ENCODE assay signal across 37 cellular contexts in the genomic region with DNA sequence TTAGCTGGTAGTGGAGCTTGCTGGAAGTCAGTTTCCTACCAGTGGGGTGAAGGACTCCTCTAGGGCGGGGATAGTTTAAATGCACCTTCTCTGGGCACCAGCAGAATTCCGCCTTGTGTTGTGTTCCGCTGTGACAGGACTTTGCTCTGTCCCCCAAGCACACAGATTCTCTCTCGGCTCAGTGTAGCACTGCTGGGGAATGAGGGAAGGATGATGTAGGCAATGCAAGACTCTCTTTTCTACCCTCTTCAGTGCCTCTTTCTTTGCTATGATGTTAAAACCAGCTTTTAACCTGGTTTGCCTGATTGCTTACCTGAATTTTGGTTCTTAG.
"Had no signal": no experiment of that assay in that cellular context is flagged by ENCODE, and none has a peak within 500 bp of the region (broad histone marks: within the 10 kb centered on the region; RNA-seq: fewer than 3 reads in every experiment).

No MANE protein-coding gene starts in this region.

- H3K36me3 Mint-ChIP-seq: activated CD4-positive, alpha-beta memory T cell treated with anti-CD3 and anti-CD28 coated beads for 36 hours; activated CD8-positive, alpha-beta memory T cell treated with anti-CD3 and anti-CD28 coated beads, Interleukin-2, amount 10 ng/mL, durations not matched to agents 7 days and 5 days; activated naive CD4-positive, alpha-beta T cell treated with anti-CD3 and anti-CD28 coated beads, Interleukin-2, amount 50 U/mL, for 24 hours; activated naive CD8-positive, alpha-beta T cell treated with anti-CD3 and anti-CD28 coated beads for 36 hours had no signal

- H3K27ac ChIP-seq: body of pancreas, cardiac muscle cell, colonic mucosa, epithelial cell of prostate, foreskin keratinocyte, gastrocnemius medialis, heart left ventricle, WERI-Rb-1 had no signal

- H3K4me3 Mint-ChIP-seq: activated CD4-positive, alpha-beta memory T cell treated with anti-CD3 and anti-CD28 coated beads for 36 hours; activated CD4-positive, alpha-beta T cell treated with anti-CD3 and anti-CD28 coated beads for 36 hours; activated CD4-positive, alpha-beta T cell treated with anti-CD3 and anti-CD28 coated beads, Interleukin-2, amount 10 ng/mL, durations not matched to agents 24 days and 14 days; activated CD8-positive, alpha-beta memory T cell treated with anti-CD3 and anti-CD28 coated beads, Interleukin-2, amount 10 ng/mL, durations not matched to agents 7 days and 5 days; activated CD8-positive, alpha-beta T cell treated with anti-CD3 and anti-CD28 coated beads, Interleukin-2, amount 10 ng/mL, durations not matched to agents 7 days and 5 days; activated naive CD4-positive, alpha-beta T cell treated with anti-CD3 and anti-CD28 coated beads for 36 hours; activated naive CD4-positive, alpha-beta T cell treated with anti-CD3 and anti-CD28 coated beads, Interleukin-2, amount 50 U/mL, for 24 hours; activated naive CD8-positive, alpha-beta T cell treated with anti-CD3 and anti-CD28 coated beads for 36 hours; activated naive CD8-positive, alpha-beta T cell treated with anti-CD3 and anti-CD28 coated beads, Interleukin-2, amount 50 U/mL, for 24 hours; activated T-helper 1 cell treated with anti-CD3 and anti-CD28 coated beads, Interleukin-12 subunit alpha, Interleukin-12 subunit beta, Interleukin-2, Interleukin-4 antibody, amounts not matched to agents 30 ng/mL and 10 ng/mL and 1 ng/mL, durations not matched to agents 14 hours and 24 hours and 36 hours; T-helper 17 cell; T-helper 2 cell treated with Interferon-gamma antibody and Interleukin-4, amounts not matched to agents 5 μg/mL and 100 μg/mL, for 36 hours had no signal

- H3K27me3 ChIP-seq: adrenal gland, body of pancreas, cardiac muscle cell, colonic mucosa, foreskin keratinocyte, gastrocnemius medialis, heart left ventricle had no signal

- H3K27me3 Mint-ChIP-seq: activated CD4-positive, alpha-beta memory T cell treated with anti-CD3 and anti-CD28 coated beads for 36 hours; activated CD4-positive, alpha-beta T cell treated with anti-CD3 and anti-CD28 coated beads for 36 hours; activated CD4-positive, alpha-beta T cell treated with anti-CD3 and anti-CD28 coated beads, Interleukin-2, amount 10 ng/mL, durations not matched to agents 24 days and 14 days; activated CD8-positive, alpha-beta memory T cell treated with anti-CD3 and anti-CD28 coated beads, Interleukin-2, amount 10 ng/mL, durations not matched to agents 7 days and 5 days; activated naive CD4-positive, alpha-beta T cell treated with anti-CD3 and anti-CD28 coated beads, Interleukin-2, amount 50 U/mL, for 24 hours; activated naive CD8-positive, alpha-beta T cell treated with anti-CD3 and anti-CD28 coated beads for 36 hours; activated naive CD8-positive, alpha-beta T cell treated with anti-CD3 and anti-CD28 coated beads, Interleukin-2, amount 50 U/mL, for 24 hours; T-helper 17 cell had no signal

- H3K4me3 ChIP-seq: adrenal gland, body of pancreas, cardiac muscle cell, colonic mucosa, gastrocnemius medialis, heart left ventricle had no signal

- H3K9me3 Mint-ChIP-seq: activated CD4-positive, alpha-beta T cell treated with anti-CD3 and anti-CD28 coated beads, Interleukin-2, amount 10 ng/mL, durations not matched to agents 24 days and 14 days; activated naive CD4-positive, alpha-beta T cell treated with anti-CD3 and anti-CD28 coated beads for 36 hours; activated naive CD4-positive, alpha-beta T cell treated with anti-CD3 and anti-CD28 coated beads, Interleukin-2, amount 50 U/mL, for 24 hours; activated naive CD8-positive, alpha-beta T cell treated with anti-CD3 and anti-CD28 coated beads for 36 hours; activated naive CD8-positive, alpha-beta T cell treated with anti-CD3 and anti-CD28 coated beads, Interleukin-2, amount 50 U/mL, for 24 hours; activated T-helper 1 cell treated with anti-CD3 and anti-CD28 coated beads, Interleukin-12 subunit alpha, Interleukin-12 subunit beta, Interleukin-2, Interleukin-4 antibody, amounts not matched to agents 30 ng/mL and 10 ng/mL and 1 ng/mL, durations not matched to agents 14 hours and 24 hours and 36 hours; activated T-helper 2 cell treated with anti-CD3 and anti-CD28 coated beads, Interferon-gamma antibody, Interleukin-2, Interleukin-4, amounts not matched to agents 10 μg/mL and 5 μg/mL and 100 μg/mL, durations not matched to agents 14 hours and 24 hours and 36 hours; T-helper 2 cell treated with Interferon-gamma antibody and Interleukin-4, amounts not matched to agents 5 μg/mL and 100 μg/mL, for 36 hours had no signal

- ATAC-seq: activated CD4-positive, alpha-beta T cell treated with anti-CD3 and anti-CD28 coated beads for 36 hours; activated CD8-positive, alpha-beta memory T cell treated with anti-CD3 and anti-CD28 coated beads, Interleukin-2, amount 10 ng/mL, durations not matched to agents 7 days and 5 days; activated CD8-positive, alpha-beta T cell treated with anti-CD3 and anti-CD28 coated beads, Interleukin-2, amount 10 ng/mL, durations not matched to agents 7 days and 5 days; activated naive CD8-positive, alpha-beta T cell treated with anti-CD3 and anti-CD28 coated beads, Interleukin-2, amount 50 U/mL, for 24 hours; body of pancreas; esophagus mucosa; foreskin keratinocyte; gastrocnemius medialis; T-helper 17 cell had no signal

- H3K4me1 ChIP-seq: adrenal gland, body of pancreas, colonic mucosa, foreskin keratinocyte, gastrocnemius medialis, heart left ventricle had no signal

- H3K36me3 ChIP-seq: adrenal gland, cardiac muscle cell, colonic mucosa, gastrocnemius medialis, WERI-Rb-1 had no signal

- H3K9me3 ChIP-seq: adrenal gland, body of pancreas, colonic mucosa, gastrocnemius medialis, heart left ventricle had no signal

- H3K27ac Mint-ChIP-seq: activated CD4-positive, alpha-beta memory T cell treated with anti-CD3 and anti-CD28 coated beads for 36 hours; activated CD4-positive, alpha-beta T cell treated with anti-CD3 and anti-CD28 coated beads for 36 hours; activated CD4-positive, alpha-beta T cell treated with anti-CD3 and anti-CD28 coated beads, Interleukin-2, amount 10 ng/mL, durations not matched to agents 24 days and 14 days; activated CD8-positive, alpha-beta memory T cell treated with anti-CD3 and anti-CD28 coated beads, Interleukin-2, amount 10 ng/mL, durations not matched to agents 7 days and 5 days; activated CD8-positive, alpha-beta T cell treated with anti-CD3 and anti-CD28 coated beads, Interleukin-2, amount 10 ng/mL, durations not matched to agents 7 days and 5 days; activated naive CD4-positive, alpha-beta T cell treated with anti-CD3 and anti-CD28 coated beads for 36 hours; activated naive CD4-positive, alpha-beta T cell treated with anti-CD3 and anti-CD28 coated beads, Interleukin-2, amount 50 U/mL, for 24 hours; activated naive CD8-positive, alpha-beta T cell treated with anti-CD3 and anti-CD28 coated beads for 36 hours; activated naive CD8-positive, alpha-beta T cell treated with anti-CD3 and anti-CD28 coated beads, Interleukin-2, amount 50 U/mL, for 24 hours; activated T-helper 1 cell treated with anti-CD3 and anti-CD28 coated beads, Interleukin-12 subunit alpha, Interleukin-12 subunit beta, Interleukin-2, Interleukin-4 antibody, amounts not matched to agents 30 ng/mL and 10 ng/mL and 1 ng/mL, durations not matched to agents 14 hours and 24 hours and 36 hours; activated T-helper 2 cell treated with anti-CD3 and anti-CD28 coated beads, Interferon-gamma antibody, Interleukin-2, Interleukin-4, amounts not matched to agents 10 μg/mL and 5 μg/mL and 100 μg/mL, durations not matched to agents 14 hours and 24 hours and 36 hours; T-helper 17 cell; T-helper 2 cell treated with Interferon-gamma antibody and Interleukin-4, amounts not matched to agents 5 μg/mL and 100 μg/mL, for 36 hours had no signal

- H3K4me1 Mint-ChIP-seq: activated CD4-positive, alpha-beta T cell treated with anti-CD3 and anti-CD28 coated beads for 36 hours; activated CD4-positive, alpha-beta T cell treated with anti-CD3 and anti-CD28 coated beads, Interleukin-2, amount 10 ng/mL, durations not matched to agents 24 days and 14 days; activated CD8-positive, alpha-beta memory T cell treated with anti-CD3 and anti-CD28 coated beads, Interleukin-2, amount 10 ng/mL, durations not matched to agents 7 days and 5 days; activated naive CD4-positive, alpha-beta T cell treated with anti-CD3 and anti-CD28 coated beads, Interleukin-2, amount 50 U/mL, for 24 hours; activated naive CD8-positive, alpha-beta T cell treated with anti-CD3 and anti-CD28 coated beads for 36 hours; activated naive CD8-positive, alpha-beta T cell treated with anti-CD3 and anti-CD28 coated beads, Interleukin-2, amount 50 U/mL, for 24 hours; T-helper 17 cell had no signal

- DNase-seq: activated CD4-positive, alpha-beta memory T cell treated with anti-CD3 and anti-CD28 coated beads for 36 hours; activated CD4-positive, alpha-beta T cell treated with anti-CD3 and anti-CD28 coated beads for 36 hours; activated CD4-positive, alpha-beta T cell treated with anti-CD3 and anti-CD28 coated beads, Interleukin-2, amount 10 ng/mL, durations not matched to agents 24 days and 14 days; activated CD4-positive, CD25-positive, alpha-beta regulatory T cell; activated CD4-positive, CD25-positive, alpha-beta regulatory T cell treated with anti-CD3 and anti-CD28 coated beads, Interleukin-2, amount 50 U/mL, for 72 hours; activated CD8-positive, alpha-beta memory T cell treated with anti-CD3 and anti-CD28 coated beads, Interleukin-2, amount 10 ng/mL, durations not matched to agents 7 days and 5 days; activated CD8-positive, alpha-beta memory T cell treated with anti-CD3 and anti-CD28 coated beads, Interleukin-2, amount 50 U/mL, for 4 hours; activated CD8-positive, alpha-beta T cell treated with anti-CD3 and anti-CD28 coated beads, Interleukin-2, amount 10 ng/mL, durations not matched to agents 7 days and 5 days; activated effector memory CD4-positive, alpha-beta T cell treated with anti-CD3 and anti-CD28 coated beads, Interleukin-2, amount 50 U/mL, for 16 hours; activated naive CD4-positive, alpha-beta T cell treated with anti-CD3 and anti-CD28 coated beads for 36 hours; activated naive CD8-positive, alpha-beta T cell treated with anti-CD3 and anti-CD28 coated beads for 36 hours; activated naive CD8-positive, alpha-beta T cell treated with anti-CD3 and anti-CD28 coated beads, Interleukin-2, amount 50 U/mL, for 24 hours; activated T-cell treated with anti-CD3 and anti-CD28 coated beads, Interleukin-2, amount 50 U/mL, for 1 hour; activated T-cell treated with anti-CD3 and anti-CD28 coated beads, Interleukin-2, amount 50 U/mL, for 48 hours; amygdala; aorta; body of pancreas; central memory CD4-positive, alpha-beta T cell; cerebellar nuclear complex; effector CD8-positive, alpha-beta T cell; foreskin keratinocyte; gastrocnemius medialis; glutamatergic neuron; heart left ventricle; T-helper 1 cell; T-helper 17 cell; T1000; WERI-Rb-1 had no signal
